In the genomic region with DNA sequence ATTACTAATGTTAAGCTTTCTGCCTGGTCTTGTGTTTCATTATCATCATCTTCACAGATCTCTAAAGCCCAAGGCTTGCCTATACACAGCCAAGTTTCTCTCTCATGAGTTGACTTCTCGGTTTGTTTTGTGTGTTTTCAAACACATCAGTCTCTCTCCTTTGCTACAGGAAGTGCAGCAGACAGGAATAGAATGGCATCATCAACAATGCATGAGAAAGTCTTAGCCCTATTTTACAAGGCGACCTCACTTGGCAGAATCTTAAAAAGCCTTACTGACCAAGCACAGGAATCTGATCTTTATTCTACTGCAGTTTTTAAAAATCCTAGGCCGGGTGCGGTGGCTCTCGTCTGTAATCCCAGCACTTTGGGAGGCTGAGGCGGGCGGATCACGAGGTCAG, we compare ENCODE assay signal across 19 cellular contexts. TPM values are rescaled to one million over a fixed set of nuclear protein-coding genes. Genes with fewer than 3 reads are reported as not detected.
DNase-seq lines count a peak whose midpoint lies in the region; FAIRE-seq and TF ChIP-seq lines count a peak whose summit lies in the region.
"Had no signal": no experiment of that assay in that cellular context is flagged by ENCODE, and none has a peak within 500 bp of the region (broad histone marks: within the 10 kb centered on the region; RNA-seq: fewer than 3 reads in every experiment).

No MANE protein-coding gene starts in this region.

- in situ Hi-C loops in brain microvascular endothelial cell (cut with HindIII; ENCODE audit: low pct_ligation_motif_present, low sequenced_read_pairs) = no loop called here

- DNase-seq in GM04504 (ENCODE audit: low read depth) (peak; percentile 11), brain microvascular endothelial cell (peak; percentile 81), glomerular endothelial cell (ENCODE audit: extremely low read depth, low read depth, low spot score) (peak; percentile 22), retinal pigment epithelial cell (ENCODE audit: low read depth) (peak; percentile 79), LoVo (ENCODE audit: low spot score) (no peak), kidney (no peak), NCI-H128 (lab: John Stamatoyannopoulos, UW; ENCODE audit: unreplicated experiment) (no peak), AG20443 (ENCODE audit: low spot score) (no peak)
- DNase-seq: C1 segment of cervical spinal cord; caudate nucleus; effector memory CD8-positive, alpha-beta T cell; midbrain; NCI-H1092 treated with DMSO at 0.1 percent for 48 hours; NCI-H748 treated with DMSO at 0.1 percent for 48 hours; nucleus accumbens; sigmoid colon; SK-N-SH; stimulated activated CD4-positive, alpha-beta T cell treated with anti-CD3 and anti-CD28 coated beads, Interleukin-4, amount 100 ng/mL, for 24 hours; stimulated activated CD8-positive, alpha-beta memory T cell treated with anti-CD3 and anti-CD28 coated beads, Interleukin-4, amount 100 ng/mL, for 48 hours had no signal

- no peak for FAIRE-seq in kidney (lab: Jason Lieb, UNC)

- H3K4me3 ChIP-seq in brain microvascular endothelial cell (ENCODE audit: low read depth, low read length) (no peak overlapping the region), retinal pigment epithelial cell (ENCODE audit: low read length) (no peak overlapping the region), kidney (ENCODE audit: low read length in 2 of 2) (no peak overlapping the region)
- H3K4me3 ChIP-seq: sigmoid colon had no signal

- intact Hi-C loops in kidney (cut with DNase I) = no loop called here

- peak overlapping the region; percentile 84 for H3K27ac ChIP-seq in brain microvascular endothelial cell
- no peak overlapping the region for H3K27ac ChIP-seq in kidney (ENCODE audit: low read depth in 2 of 2, low read length in 2 of 2)
- H3K27ac ChIP-seq: sigmoid colon had no signal

- H3K27me3 ChIP-seq in brain microvascular endothelial cell (replicated peaks) = no peaks in the 10 kb centered on the region
- H3K27me3 ChIP-seq: sigmoid colon had no signal

- H3K9ac ChIP-seq in kidney (ENCODE audit: low read length in 2 of 2) = no peak overlapping the region
- H3K9ac ChIP-seq: SK-N-SH had no signal

- no peak for TF ChIP-seq CTCF in brain microvascular endothelial cell (IDR thresholded peaks at IDR 0.05; ENCODE audit: low read depth, low read length, missing control alignments)
- TF ChIP-seq CTCF in retinal pigment epithelial cell (conservative IDR thresholded peaks at IDR 0.05; ENCODE audit: low read depth, low read length) = no peak
- TF ChIP-seq CTCF in kidney (IDR thresholded peaks at IDR 0.05; ENCODE audit: borderline replicate concordance, extremely low read depth, insufficient read depth) = no peak

- no peaks in the 10 kb centered on the region for H3K9me3 ChIP-seq in kidney (ENCODE audit: control insufficient read depth in 1 of 2, low read length in 2 of 2)
- H3K9me3 ChIP-seq: sigmoid colon, SK-N-SH had no signal

- H3K4me1 ChIP-seq in kidney (ENCODE audit: control insufficient read depth in 1 of 2, insufficient read depth in 1 of 2, low read depth in 1 of 2, low read length in 2 of 2) = no peaks in the 10 kb centered on the region
- H3K4me1 ChIP-seq: sigmoid colon had no signal

- peaks cover 12% of the 10 kb centered on the region for H3K36me3 ChIP-seq in brain microvascular endothelial cell (replicated peaks)
- H3K36me3 ChIP-seq in kidney (ENCODE audit: control insufficient read depth in 1 of 2, insufficient read depth in 2 of 2, low read length in 2 of 2) = peaks cover 5 to 6% of the 10 kb centered on the region in 2 donors

RNA-seq across cellular contexts. Expression of gene CC2D2A, which starts 36.8 kb away (rescaled TPM):
- 21.1 and 23.2 TPM in 2 replicates for total RNA-seq in glomerular endothelial cell
- total RNA-seq in kidney = 26.7 TPM
- 51.2 TPM for polyA plus RNA-seq in kidney (ENCODE audit: insufficient read depth, low read depth, low replicate concordance)

Comparison
In these comparisons a context has a peak if more than half of its experiments do, and no peak if none do; other contexts are left out.
1. DNase-seq: peak in GM04504 (single experiment), brain microvascular endothelial cell (single experiment), glomerular endothelial cell (single experiment) and retinal pigment epithelial cell (single experiment); none in LoVo (single experiment), kidney (single experiment), NCI-H128 (single experiment) and AG20443 (single experiment).